ENCODE assay signal across 16 cellular contexts in genomic region chr17:17975441-17975840, GRCh38. TPM values are rescaled to one million over a fixed set of nuclear protein-coding genes. Genes with fewer than 3 reads are reported as not detected.
"Had no signal": no experiment of that assay in that cellular context is flagged by ENCODE, and none has a peak within 500 bp of the region (broad histone marks: within the 10 kb centered on the region; RNA-seq: fewer than 3 reads in every experiment).

No MANE protein-coding gene starts in this region.

- H3K36me3 ChIP-seq: adrenal gland, heart right ventricle, left lung, prostate gland, thyroid gland had no signal

- H3K9me3 Mint-ChIP-seq: activated naive CD4-positive, alpha-beta T cell treated with anti-CD3 and anti-CD28 coated beads, Interleukin-2, amount 50 U/mL, for 72 hours; activated T-helper 1 cell treated with anti-CD3 and anti-CD28 coated beads, Interleukin-12 subunit alpha, Interleukin-12 subunit beta, Interleukin-2, Interleukin-4 antibody, amounts not matched to agents 30 ng/mL and 10 ng/mL and 1 ng/mL, durations not matched to agents 14 hours and 24 hours and 36 hours; nephron progenitor cell had no signal

- ATAC-seq: activated naive CD4-positive, alpha-beta T cell treated with anti-CD3 and anti-CD28 coated beads, Interleukin-2, amount 50 U/mL, for 72 hours; heart right ventricle; left lung; right cardiac atrium had no signal

- DNase-seq: activated CD4-positive, alpha-beta T cell treated with anti-CD3 and anti-CD28 coated beads, Interleukin-2, amount 50 U/mL, for 1 hour; activated CD4-positive, CD25-positive, alpha-beta regulatory T cell treated with anti-CD3 and anti-CD28 coated beads, Interleukin-2, amount 50 U/mL, for 72 hours; activated gamma-delta T cell treated with Interleukin-2 at 50 U/mL for 16 hours; adrenal gland; effector CD4-positive, alpha-beta T cell; heart right ventricle; left lung; nephron progenitor cell; right cardiac atrium; stimulated activated CD4-positive, alpha-beta T cell treated with anti-CD3 and anti-CD28 coated beads, Interleukin-2, amount 100 ng/mL, for 24 hours; stimulated activated naive CD4-positive, alpha-beta T cell treated with Interleukin-2 at 50 U/mL for 16 hours; thyroid gland had no signal

- H3K4me3 Mint-ChIP-seq: activated T-helper 1 cell treated with anti-CD3 and anti-CD28 coated beads, Interleukin-12 subunit alpha, Interleukin-12 subunit beta, Interleukin-2, Interleukin-4 antibody, amounts not matched to agents 30 ng/mL and 10 ng/mL and 1 ng/mL, durations not matched to agents 14 hours and 24 hours and 36 hours had no signal

- H3K4me3 ChIP-seq: adrenal gland, esophagus muscularis mucosa, heart right ventricle, left lung, prostate gland, thyroid gland had no signal

- H3K27ac Mint-ChIP-seq: activated naive CD4-positive, alpha-beta T cell treated with anti-CD3 and anti-CD28 coated beads, Interleukin-2, amount 50 U/mL, for 72 hours; activated T-helper 1 cell treated with anti-CD3 and anti-CD28 coated beads, Interleukin-12 subunit alpha, Interleukin-12 subunit beta, Interleukin-2, Interleukin-4 antibody, amounts not matched to agents 30 ng/mL and 10 ng/mL and 1 ng/mL, durations not matched to agents 14 hours and 24 hours and 36 hours; nephron progenitor cell had no signal

- H3K27ac ChIP-seq: adrenal gland, esophagus muscularis mucosa, heart right ventricle, prostate gland, thyroid gland had no signal

- H3K27me3 ChIP-seq: adrenal gland, esophagus muscularis mucosa, heart right ventricle, left lung, thyroid gland had no signal

- H3K9me3 ChIP-seq: adrenal gland, esophagus muscularis mucosa, heart right ventricle, left lung, prostate gland, thyroid gland had no signal

- H3K36me3 Mint-ChIP-seq: activated naive CD4-positive, alpha-beta T cell treated with anti-CD3 and anti-CD28 coated beads, Interleukin-2, amount 50 U/mL, for 72 hours had no signal

- H3K4me1 ChIP-seq: prostate gland had no signal

RNA-seq across cellular contexts. Expression of gene DRC3, which starts 2.8 kb away (rescaled TPM):
- total RNA-seq: activated T-helper 1 cell treated with anti-CD3 and anti-CD28 coated beads, Interleukin-12 subunit alpha, Interleukin-12 subunit beta, Interleukin-2, Interleukin-4 antibody, amounts not matched to agents 30 ng/mL and 10 ng/mL and 1 ng/mL, durations not matched to agents 14 hours and 24 hours and 36 hours had no signal
